Comparison of ENCODE assay signal across 8 cellular contexts in the genomic region with DNA sequence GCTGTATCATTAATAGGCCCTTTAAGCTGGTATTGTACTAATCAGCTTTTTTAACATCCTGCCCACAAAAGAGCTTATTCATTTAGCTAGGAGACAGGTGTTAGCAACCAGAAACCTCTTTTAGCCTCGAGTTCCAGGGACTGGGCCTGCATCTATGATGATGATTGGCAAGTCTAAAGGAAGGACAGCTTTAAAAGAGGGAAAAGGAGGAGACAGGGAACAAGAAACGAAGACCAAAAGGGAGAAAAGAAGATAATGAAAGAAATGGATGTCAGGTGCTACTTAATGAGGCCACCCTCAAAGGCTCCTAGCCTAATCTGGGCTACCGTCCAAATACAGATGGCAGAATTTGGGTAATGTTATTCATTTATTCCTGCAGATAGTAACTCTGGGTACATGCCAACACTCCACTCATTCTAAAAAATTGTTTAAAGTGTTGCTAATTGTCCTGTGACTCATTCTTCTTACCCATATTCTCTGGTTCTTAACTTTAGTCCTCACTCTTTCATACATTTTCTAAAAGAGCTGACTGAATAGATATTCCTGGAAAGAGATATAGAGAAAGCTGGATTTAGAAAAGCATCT. TPM values are rescaled to one million over a fixed set of nuclear protein-coding genes. Genes with fewer than 3 reads are reported as not detected.
DNase-seq lines count a peak whose midpoint lies in the region; ATAC-seq lines count a peak whose summit lies in the region.

No MANE protein-coding gene starts in this region.

- H3K23ac ChIP-seq in mesenchymal stem cell (ENCODE audit: low read length in 2 of 2) = no peak overlapping the region

- no peak overlapping the region for H2AFZ ChIP-seq in mesenchymal stem cell (ENCODE audit: low read depth, low read length)

- peak overlapping the region; percentile 38 for H3K27ac ChIP-seq in mesenchymal stem cell (ENCODE audit: low read length, poor library complexity, severe bottlenecking)

- peak overlapping the region; percentile 4 for H3K4me3 Mint-ChIP-seq in activated naive CD8-positive, alpha-beta T cell treated with anti-CD3 and anti-CD28 coated beads, Interleukin-2, amount 50 U/mL, for 24 hours

- no peaks in the 10 kb centered on the region for H3K9me3 ChIP-seq in mesenchymal stem cell (ENCODE audit: control insufficient read depth, low read length)

- no peak overlapping the region for H4K91ac ChIP-seq in mesenchymal stem cell (ENCODE audit: low read length)

- no peak overlapping the region for H3K9ac ChIP-seq in mesenchymal stem cell (ENCODE audit: low read length)

- H3K27ac Mint-ChIP-seq in activated naive CD8-positive, alpha-beta T cell treated with anti-CD3 and anti-CD28 coated beads, Interleukin-2, amount 50 U/mL, for 24 hours = peak overlapping the region; percentile 66

- H2AK5ac ChIP-seq in mesenchymal stem cell (ENCODE audit: low read length, severe bottlenecking) = no peak overlapping the region

- no peak overlapping the region for H4K8ac ChIP-seq in mesenchymal stem cell (ENCODE audit: low read length)

- peaks cover 15% of the 10 kb centered on the region for H3K4me1 ChIP-seq in mesenchymal stem cell (ENCODE audit: control insufficient read depth, insufficient read depth, low read depth, low read length)

- H3K4me2 ChIP-seq in mesenchymal stem cell (ENCODE audit: low read length, poor library complexity, severe bottlenecking) = no peak overlapping the region

- peak; percentile 48 for ATAC-seq in activated naive CD8-positive, alpha-beta T cell treated with anti-CD3 and anti-CD28 coated beads, Interleukin-2, amount 50 U/mL, for 24 hours
- no peak for ATAC-seq in GM21576 (IDR thresholded peaks at IDR 0.05; ENCODE audit: unreplicated experiment)

- peaks cover 76% of the 10 kb centered on the region for H3K4me1 Mint-ChIP-seq in activated naive CD8-positive, alpha-beta T cell treated with anti-CD3 and anti-CD28 coated beads, Interleukin-2, amount 50 U/mL, for 24 hours

- no peak overlapping the region for H2BK12ac ChIP-seq in mesenchymal stem cell (ENCODE audit: low read length in 2 of 2)

- H3K9me3 Mint-ChIP-seq in activated naive CD8-positive, alpha-beta T cell treated with anti-CD3 and anti-CD28 coated beads, Interleukin-2, amount 50 U/mL, for 24 hours = no peaks in the 10 kb centered on the region

- no peak overlapping the region for H3K4me3 ChIP-seq in mesenchymal stem cell (ENCODE audit: insufficient read depth in 1 of 2, low read depth in 1 of 2, low read length in 2 of 2)

- H3K14ac ChIP-seq in mesenchymal stem cell (ENCODE audit: low read length in 2 of 2) = no peak overlapping the region

- H2BK5ac ChIP-seq in mesenchymal stem cell (ENCODE audit: low read depth, low read length, poor library complexity, severe bottlenecking) = no peak overlapping the region

- H3K27me3 Mint-ChIP-seq in activated naive CD8-positive, alpha-beta T cell treated with anti-CD3 and anti-CD28 coated beads, Interleukin-2, amount 50 U/mL, for 24 hours = no peaks in the 10 kb centered on the region

- H2BK120ac ChIP-seq in mesenchymal stem cell (ENCODE audit: low read depth, low read length) = no peak overlapping the region

- no peaks in the 10 kb centered on the region for H3K27me3 ChIP-seq in mesenchymal stem cell (ENCODE audit: control insufficient read depth in 1 of 2, insufficient read depth in 1 of 2, low read length in 2 of 2)

- H3K18ac ChIP-seq in mesenchymal stem cell (ENCODE audit: low read depth in 1 of 2, low read length in 2 of 2) = no peak overlapping the region

- H3K4ac ChIP-seq in mesenchymal stem cell (ENCODE audit: low read depth in 1 of 2, low read length in 2 of 2) = no peak overlapping the region

- DNase-seq in Daoy (ENCODE audit: low read depth) (peak; percentile 87), NCI-H1092 (lab: John Stamatoyannopoulos, UW) (peak; percentile 44), mesenchymal stem cell (peak; percentile 68), SKM-1 (lab: John Stamatoyannopoulos, UW; ENCODE audit: unreplicated experiment) (no peak), mucosa of gallbladder (ENCODE audit: low spot score) (no peak), NCI-H748 (lab: John Stamatoyannopoulos, UW; ENCODE audit: unreplicated experiment) (no peak)
- DNase-seq in activated naive CD8-positive, alpha-beta T cell treated with anti-CD3 and anti-CD28 coated beads, Interleukin-2, amount 50 U/mL, for 24 hours = no peak

- WGBS in mesenchymal stem cell = 40% methylated on average over 2 of the region's 3 CpGs

- H2BK15ac ChIP-seq in mesenchymal stem cell (ENCODE audit: low read depth, poor library complexity, severe bottlenecking) = no peak overlapping the region

- no peaks in the 10 kb centered on the region for H3K36me3 Mint-ChIP-seq in activated naive CD8-positive, alpha-beta T cell treated with anti-CD3 and anti-CD28 coated beads, Interleukin-2, amount 50 U/mL, for 24 hours (ENCODE audit: low read depth)

- no peaks in the 10 kb centered on the region for H3K79me1 ChIP-seq in mesenchymal stem cell (replicated peaks; ENCODE audit: low read length, poor library complexity, severe bottlenecking)

- no peaks in the 10 kb centered on the region for H3K36me3 ChIP-seq in mesenchymal stem cell (ENCODE audit: control insufficient read depth in 1 of 2, insufficient read depth in 2 of 2, low read depth in 1 of 2, low read length in 2 of 2)

RNA-seq across cellular contexts. Expression of gene RFFL, which starts 18.7 kb away (rescaled TPM):
- 16.8 and 17.0 TPM in 2 replicates for total RNA-seq in Daoy (2014; rRNA removed; shearing (Covaris generic))
- polyA plus RNA-seq in mesenchymal stem cell (2013, experiment 1 of 2) = 11.5 TPM
- 12.7 TPM for polyA plus RNA-seq in mesenchymal stem cell (2013, experiment 2 of 2)
- 45.4 TPM for total RNA-seq in mucosa of gallbladder

RNA-seq across cellular contexts. Expression of gene RAD51D, which starts 37.5 kb away (rescaled TPM):
- total RNA-seq in Daoy (2014; rRNA removed; shearing (Covaris generic)) = 8.2 and 9.3 TPM in 2 replicates
- 6.5 TPM for polyA plus RNA-seq in mesenchymal stem cell (2013, experiment 1 of 2)
- 6.3 TPM for polyA plus RNA-seq in mesenchymal stem cell (2013, experiment 2 of 2)
- 9.5 TPM for total RNA-seq in mucosa of gallbladder

RNA-seq across cellular contexts. Expression of gene FNDC8, which starts 39.2 kb away (rescaled TPM):
- total RNA-seq in Daoy (2014; rRNA removed; shearing (Covaris generic)) = not detected in 2 replicates
- not detected for polyA plus RNA-seq in mesenchymal stem cell (2013, experiment 1 of 2)
- not detected for polyA plus RNA-seq in mesenchymal stem cell (2013, experiment 2 of 2)
- total RNA-seq in mucosa of gallbladder = not detected

RNA-seq across cellular contexts. Expression of gene NLE1, which starts 59.9 kb away (rescaled TPM):
- 47.7 and 68.9 TPM in 2 replicates for total RNA-seq in Daoy (2014; rRNA removed; shearing (Covaris generic))
- polyA plus RNA-seq in mesenchymal stem cell (2013, experiment 1 of 2) = 7.2 TPM
- polyA plus RNA-seq in mesenchymal stem cell (2013, experiment 2 of 2) = 7.4 TPM
- total RNA-seq in mucosa of gallbladder = 7.1 TPM

Comparison
In these comparisons a context has a peak if more than half of its experiments do, and no peak if none do; other contexts are left out.
1. DNase-seq: peak in Daoy (single experiment), NCI-H1092 (single experiment) and mesenchymal stem cell (single experiment); none in activated naive CD8-positive, alpha-beta T cell treated with anti-CD3 and anti-CD28 coated beads, Interleukin-2, amount 50 U/mL, for 24 hours (single experiment), SKM-1 (single experiment), mucosa of gallbladder (single experiment) and NCI-H748 (single experiment).